14 cellular contexts compared by ENCODE assay signal in the genomic region with DNA sequence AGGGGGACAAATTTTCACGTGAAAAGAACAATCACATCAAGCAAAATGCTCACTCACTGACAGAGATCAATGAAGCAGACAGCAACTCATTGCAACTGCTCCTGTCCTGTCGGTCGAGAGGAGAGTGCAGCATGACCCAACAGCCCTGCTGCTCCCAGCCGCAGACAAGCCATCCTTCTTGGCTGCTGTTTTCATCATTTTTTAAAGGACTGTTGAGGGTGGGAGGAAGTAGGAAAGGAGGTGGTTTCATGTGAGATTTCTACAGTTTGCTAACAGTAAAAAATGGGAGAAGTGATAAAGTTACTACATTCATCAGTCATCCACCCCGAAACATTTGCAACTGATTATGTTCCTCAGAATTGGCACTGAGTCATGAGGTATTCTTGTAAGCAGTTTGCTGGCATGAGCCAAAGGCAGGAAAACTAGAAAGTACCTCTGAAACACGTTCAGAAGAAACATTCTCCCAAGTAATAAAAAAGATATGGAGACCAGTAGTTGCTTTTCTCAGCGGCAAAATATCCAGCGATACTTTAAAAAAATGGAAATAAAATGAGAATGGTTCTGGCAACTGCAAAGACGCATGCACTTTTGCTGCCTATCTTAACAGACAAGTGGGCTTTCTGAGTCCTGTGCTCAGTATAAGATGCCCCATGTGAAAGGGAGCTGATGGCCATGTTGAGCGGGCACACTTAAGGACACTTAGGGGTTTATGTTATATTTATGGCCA.
A peak's percentile ranks its signal among the peaks of the same experiment; 100 is the strongest.
DNase-seq lines count a peak whose midpoint lies in the region; ATAC-seq and TF ChIP-seq lines count a peak whose summit lies in the region.
"Had no signal": no experiment of that assay in that cellular context is flagged by ENCODE, and none has a peak within 500 bp of the region (broad histone marks: within the 10 kb centered on the region; RNA-seq: fewer than 3 reads in every experiment).

No MANE protein-coding gene starts in this region.

- DNase-seq in AG09309 (ENCODE audit: low read depth) (peak; percentile 96), M059J (ENCODE audit: low read depth) (peak; percentile 65), astrocyte of the hippocampus (ENCODE audit: low read depth, low spot score) (peak; percentile 23), mesothelial cell of epicardium (ENCODE audit: low spot score in 2 of 2, unreplicated experiment in 2 of 2) (no peak), immature natural killer cell (no peak)
- DNase-seq in activated T-cell treated with anti-CD3 and anti-CD28 coated beads, Interleukin-2, amount 50 U/mL, for 72 hours: no peak
- DNase-seq: activated CD8-positive, alpha-beta memory T cell treated with anti-CD3 and anti-CD28 coated beads, Interleukin-2, amount 50 U/mL, for 4 hours; activated naive CD8-positive, alpha-beta T cell treated with anti-CD3 and anti-CD28 coated beads, Interleukin-2, amount 50 U/mL, for 24 hours; NCI-H2107; upper lobe of left lung had no signal

- H3K27ac Mint-ChIP-seq in mesothelial cell of epicardium: peak overlapping the region; percentile 60
- H3K27ac Mint-ChIP-seq in immature natural killer cell: no peak overlapping the region
- H3K27ac Mint-ChIP-seq in activated T-cell treated with anti-CD3 and anti-CD28 coated beads, Interleukin-2, amount 50 U/mL, for 72 hours: no peak overlapping the region
- H3K27ac Mint-ChIP-seq: activated naive CD8-positive, alpha-beta T cell treated with anti-CD3 and anti-CD28 coated beads, Interleukin-2, amount 50 U/mL, for 24 hours had no signal

- H3K27me3 Mint-ChIP-seq in mesothelial cell of epicardium (ENCODE audit: low read depth): peaks cover 52% of the 10 kb centered on the region
- peaks cover 0 to 6% (median 6%) of the 10 kb centered on the region in 3 donors for H3K27me3 Mint-ChIP-seq in immature natural killer cell (ENCODE audit: low read depth in 3 of 3)
- no peaks in the 10 kb centered on the region for H3K27me3 Mint-ChIP-seq in activated T-cell treated with anti-CD3 and anti-CD28 coated beads, Interleukin-2, amount 50 U/mL, for 72 hours (ENCODE audit: low read depth)

- H3K4me3 Mint-ChIP-seq in mesothelial cell of epicardium: no peak overlapping the region
- H3K4me3 Mint-ChIP-seq in immature natural killer cell: no peak overlapping the region
- no peak overlapping the region for H3K4me3 Mint-ChIP-seq in activated T-cell treated with anti-CD3 and anti-CD28 coated beads, Interleukin-2, amount 50 U/mL, for 72 hours
- H3K4me3 Mint-ChIP-seq: activated naive CD8-positive, alpha-beta T cell treated with anti-CD3 and anti-CD28 coated beads, Interleukin-2, amount 50 U/mL, for 24 hours had no signal

- ATAC-seq in activated T-cell treated with anti-CD3 and anti-CD28 coated beads, Interleukin-2, amount 50 U/mL, for 72 hours (replicated peaks in 1 of 2): no peak
- ATAC-seq in HG03378 (IDR thresholded peaks at IDR 0.05; ENCODE audit: unreplicated experiment): no peak
- ATAC-seq in GM18858 (IDR thresholded peaks at IDR 0.05; ENCODE audit: unreplicated experiment): no peak
- ATAC-seq: activated naive CD8-positive, alpha-beta T cell treated with anti-CD3 and anti-CD28 coated beads, Interleukin-2, amount 50 U/mL, for 24 hours; HepG2 had no signal

- H3K4me1 Mint-ChIP-seq in mesothelial cell of epicardium: peaks cover 39% of the 10 kb centered on the region
- no peaks in the 10 kb centered on the region for H3K4me1 Mint-ChIP-seq in immature natural killer cell
- H3K4me1 Mint-ChIP-seq in activated T-cell treated with anti-CD3 and anti-CD28 coated beads, Interleukin-2, amount 50 U/mL, for 72 hours (ENCODE audit: low read depth): peaks cover 6% of the 10 kb centered on the region
- H3K4me1 Mint-ChIP-seq: activated naive CD8-positive, alpha-beta T cell treated with anti-CD3 and anti-CD28 coated beads, Interleukin-2, amount 50 U/mL, for 24 hours had no signal

- H3K9me3 Mint-ChIP-seq in mesothelial cell of epicardium: peaks cover 2% of the 10 kb centered on the region
- H3K9me3 Mint-ChIP-seq in immature natural killer cell: no peaks in the 10 kb centered on the region
- H3K9me3 Mint-ChIP-seq in activated T-cell treated with anti-CD3 and anti-CD28 coated beads, Interleukin-2, amount 50 U/mL, for 72 hours: peaks cover 0 to 3% of the 10 kb centered on the region in 2 donors
- H3K9me3 Mint-ChIP-seq: activated naive CD8-positive, alpha-beta T cell treated with anti-CD3 and anti-CD28 coated beads, Interleukin-2, amount 50 U/mL, for 24 hours had no signal

- H3K36me3 Mint-ChIP-seq in mesothelial cell of epicardium (no peaks in the 10 kb centered on the region), immature natural killer cell (no peaks in the 10 kb centered on the region)
- no peaks in the 10 kb centered on the region for H3K36me3 Mint-ChIP-seq in activated T-cell treated with anti-CD3 and anti-CD28 coated beads, Interleukin-2, amount 50 U/mL, for 72 hours (ENCODE audit: insufficient read depth in 2 of 2)

- TF ChIP-seq CTCF in AG09309 (IDR thresholded peaks at IDR 0.05; ENCODE audit: control insufficient read depth, insufficient read depth, low read depth, low read length, missing control alignments): no peak
- no peak for TF ChIP-seq CTCF in mesothelial cell of epicardium (IDR thresholded peaks at IDR 0.05; ENCODE audit: unreplicated experiment)

- H3K4me3 ChIP-seq in AG09309 (ENCODE audit: control insufficient read depth, low read depth, low read length): no peak overlapping the region
- H3K4me3 ChIP-seq: right atrium auricular region, upper lobe of left lung had no signal

Comparison
In these comparisons a context has a peak if more than half of its experiments do, and no peak if none do; other contexts are left out.
1. DNase-seq: peak in AG09309 (single experiment), M059J (single experiment) and astrocyte of the hippocampus (single experiment); none in mesothelial cell of epicardium (0 of 2), immature natural killer cell (0 of 3) and activated T-cell treated with anti-CD3 and anti-CD28 coated beads, Interleukin-2, amount 50 U/mL, for 72 hours (0 of 2).